Comparison of ENCODE assay signal across 2 cellular contexts in the genomic region with DNA sequence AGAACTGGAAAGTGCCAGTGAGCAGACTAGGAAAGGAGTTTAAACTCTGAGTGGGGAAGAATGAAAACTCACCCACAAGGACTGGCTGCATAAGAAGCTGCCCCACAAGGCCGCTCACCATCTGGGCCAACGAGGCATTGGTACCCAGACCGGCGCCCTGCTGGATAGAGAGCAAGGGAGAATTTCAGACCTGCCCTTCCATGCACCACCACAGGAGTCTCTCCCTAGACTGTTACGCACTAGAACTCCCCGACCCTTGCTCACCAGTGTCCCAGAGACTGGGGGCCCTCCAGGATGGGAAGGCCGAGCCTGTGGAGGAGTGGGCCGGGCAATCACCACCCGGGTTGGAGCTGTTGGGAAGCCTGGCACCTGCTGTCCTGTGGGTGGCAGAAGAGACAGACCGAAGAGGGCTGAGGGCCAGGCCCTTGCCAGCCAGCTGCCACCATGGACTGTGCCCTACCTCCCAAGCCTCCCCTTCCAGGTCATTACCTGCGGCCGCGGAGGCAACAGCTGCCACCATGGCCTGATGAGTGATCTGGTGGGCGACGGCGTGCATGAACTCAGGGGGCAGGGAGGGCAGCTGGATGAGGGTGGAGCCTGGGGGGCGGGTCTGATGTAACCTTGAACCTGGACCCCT.
TF ChIP-seq lines count a peak whose summit lies in the region.

No MANE protein-coding gene starts in this region.

TF ChIP-seq in HCT116, 20 proteins besides CTCF, POLR2A, EP300 and RAD21:
- TF ChIP-seq SP1 (IDR thresholded peaks at IDR 0.05; ENCODE audit: low read depth) = no peak
- TF ChIP-seq ATF3 (IDR thresholded peaks at IDR 0.05) = no peak
TF ChIP-seq in HCT116: peak in this region for 0.

TF ChIP-seq in H1, 55 proteins besides CTCF, POLR2A, EP300 and RAD21:
- TF ChIP-seq SIN3A (conservative IDR thresholded peaks at IDR 0.05 in 1 of 2, IDR thresholded peaks at IDR 0.05 in 1 of 2; ENCODE audit: low read depth in 1 of 2, low read length in 2 of 2) (no peak), EZH2 (IDR thresholded peaks at IDR 0.05; ENCODE audit: low read depth, low read length, severe bottlenecking) (no peak), POLR2AphosphoS5 (IDR thresholded peaks at IDR 0.05; ENCODE audit: low read depth, low read length) (no peak), TCF12 (IDR thresholded peaks at IDR 0.05; ENCODE audit: low read depth, low read length) (no peak), JUND (IDR thresholded peaks at IDR 0.05; ENCODE audit: low read length) (no peak), GABPA (IDR thresholded peaks at IDR 0.05; ENCODE audit: borderline replicate concordance, insufficient read depth, low read length) (no peak), HDAC2 (IDR thresholded peaks at IDR 0.05; ENCODE audit: borderline replicate concordance in 1 of 2, low read depth in 2 of 2, low read length in 2 of 2) (no peak)
- TF ChIP-seq, protein P1, sequence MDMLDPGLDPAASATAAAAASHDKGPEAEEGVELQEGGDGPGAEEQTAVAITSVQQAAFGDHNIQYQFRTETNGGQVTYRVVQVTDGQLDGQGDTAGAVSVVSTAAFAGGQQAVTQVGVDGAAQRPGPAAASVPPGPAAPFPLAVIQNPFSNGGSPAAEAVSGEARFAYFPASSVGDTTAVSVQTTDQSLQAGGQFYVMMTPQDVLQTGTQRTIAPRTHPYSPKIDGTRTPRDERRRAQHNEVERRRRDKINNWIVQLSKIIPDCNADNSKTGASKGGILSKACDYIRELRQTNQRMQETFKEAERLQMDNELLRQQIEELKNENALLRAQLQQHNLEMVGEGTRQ (IDR thresholded peaks at IDR 0.05; ENCODE audit: low read length) = no peak
- TF ChIP-seq, protein P2, sequence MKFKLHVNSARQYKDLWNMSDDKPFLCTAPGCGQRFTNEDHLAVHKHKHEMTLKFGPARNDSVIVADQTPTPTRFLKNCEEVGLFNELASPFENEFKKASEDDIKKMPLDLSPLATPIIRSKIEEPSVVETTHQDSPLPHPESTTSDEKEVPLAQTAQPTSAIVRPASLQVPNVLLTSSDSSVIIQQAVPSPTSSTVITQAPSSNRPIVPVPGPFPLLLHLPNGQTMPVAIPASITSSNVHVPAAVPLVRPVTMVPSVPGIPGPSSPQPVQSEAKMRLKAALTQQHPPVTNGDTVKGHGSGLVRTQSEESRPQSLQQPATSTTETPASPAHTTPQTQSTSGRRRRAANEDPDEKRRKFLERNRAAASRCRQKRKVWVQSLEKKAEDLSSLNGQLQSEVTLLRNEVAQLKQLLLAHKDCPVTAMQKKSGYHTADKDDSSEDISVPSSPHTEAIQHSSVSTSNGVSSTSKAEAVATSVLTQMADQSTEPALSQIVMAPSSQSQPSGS (IDR thresholded peaks at IDR 0.05; ENCODE audit: low read length) = no peak
